ENCODE assay signal across 1 cellular context in the genomic region with DNA sequence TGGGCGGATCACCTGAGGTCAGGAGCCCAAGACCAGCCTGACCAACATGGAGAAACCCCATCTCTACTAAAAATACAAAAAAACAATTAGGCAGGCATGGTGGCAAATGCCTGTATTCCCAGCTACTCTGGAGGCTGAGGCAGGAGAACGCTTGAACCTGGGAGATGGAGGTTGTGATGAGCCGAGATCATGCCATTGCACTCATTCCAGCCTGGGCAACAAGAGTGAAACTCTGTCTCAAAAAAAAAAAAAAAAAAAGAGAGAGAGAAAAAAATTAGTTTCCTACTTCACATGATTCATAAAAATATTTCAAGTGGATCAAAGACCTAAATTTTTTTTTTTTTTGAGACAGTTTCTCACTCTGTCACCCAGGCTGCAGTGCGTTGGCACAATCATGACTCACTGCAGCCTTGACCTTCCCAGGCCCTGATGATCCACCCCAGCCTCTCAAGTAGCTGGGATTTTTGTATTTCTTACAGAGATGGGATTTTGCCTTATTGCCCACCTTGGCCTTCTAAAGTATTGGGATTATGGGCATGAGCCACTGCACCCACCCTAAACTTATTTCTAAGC.
TF ChIP-seq lines count a peak whose summit lies in the region.

No MANE protein-coding gene starts in this region.

TF ChIP-seq in IMR-90, 13 proteins besides CTCF, POLR2A, EP300 and RAD21:
- no peak for TF ChIP-seq BHLHE40 (IDR thresholded peaks at IDR 0.05; ENCODE audit: low read depth, low read length)
- TF ChIP-seq, protein P1, sequence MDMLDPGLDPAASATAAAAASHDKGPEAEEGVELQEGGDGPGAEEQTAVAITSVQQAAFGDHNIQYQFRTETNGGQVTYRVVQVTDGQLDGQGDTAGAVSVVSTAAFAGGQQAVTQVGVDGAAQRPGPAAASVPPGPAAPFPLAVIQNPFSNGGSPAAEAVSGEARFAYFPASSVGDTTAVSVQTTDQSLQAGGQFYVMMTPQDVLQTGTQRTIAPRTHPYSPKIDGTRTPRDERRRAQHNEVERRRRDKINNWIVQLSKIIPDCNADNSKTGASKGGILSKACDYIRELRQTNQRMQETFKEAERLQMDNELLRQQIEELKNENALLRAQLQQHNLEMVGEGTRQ (IDR thresholded peaks at IDR 0.05; ENCODE audit: low read depth, low read length), result no peak
- TF ChIP-seq CEBPB (IDR thresholded peaks at IDR 0.05; ENCODE audit: low read depth, low read length), result no peak
- TF ChIP-seq MAFK (IDR thresholded peaks at IDR 0.05; ENCODE audit: low read depth, low read length), result no peak
- no peak for TF ChIP-seq CHD1 (IDR thresholded peaks at IDR 0.05; ENCODE audit: low read depth, low read length)
- no peak for TF ChIP-seq NFE2L2 (IDR thresholded peaks at IDR 0.05; ENCODE audit: low read depth, low read length)
- no peak for TF ChIP-seq RCOR1 (IDR thresholded peaks at IDR 0.05; ENCODE audit: insufficient replicate concordance, low read length)
- TF ChIP-seq, protein P2, sequence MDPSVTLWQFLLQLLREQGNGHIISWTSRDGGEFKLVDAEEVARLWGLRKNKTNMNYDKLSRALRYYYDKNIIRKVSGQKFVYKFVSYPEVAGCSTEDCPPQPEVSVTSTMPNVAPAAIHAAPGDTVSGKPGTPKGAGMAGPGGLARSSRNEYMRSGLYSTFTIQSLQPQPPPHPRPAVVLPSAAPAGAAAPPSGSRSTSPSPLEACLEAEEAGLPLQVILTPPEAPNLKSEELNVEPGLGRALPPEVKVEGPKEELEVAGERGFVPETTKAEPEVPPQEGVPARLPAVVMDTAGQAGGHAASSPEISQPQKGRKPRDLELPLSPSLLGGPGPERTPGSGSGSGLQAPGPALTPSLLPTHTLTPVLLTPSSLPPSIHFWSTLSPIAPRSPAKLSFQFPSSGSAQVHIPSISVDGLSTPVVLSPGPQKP (IDR thresholded peaks at IDR 0.05; ENCODE audit: borderline replicate concordance, low read depth, low read length), result no peak
- TF ChIP-seq SMC3 (IDR thresholded peaks at IDR 0.05; ENCODE audit: low read depth, low read length), result no peak
- no peak for TF ChIP-seq MAZ (IDR thresholded peaks at IDR 0.05; ENCODE audit: borderline replicate concordance, low read depth, low read length)
TF ChIP-seq in IMR-90: peak in this region for 0.
